ENCODE assay signal across 8 cellular contexts in the genomic region with DNA sequence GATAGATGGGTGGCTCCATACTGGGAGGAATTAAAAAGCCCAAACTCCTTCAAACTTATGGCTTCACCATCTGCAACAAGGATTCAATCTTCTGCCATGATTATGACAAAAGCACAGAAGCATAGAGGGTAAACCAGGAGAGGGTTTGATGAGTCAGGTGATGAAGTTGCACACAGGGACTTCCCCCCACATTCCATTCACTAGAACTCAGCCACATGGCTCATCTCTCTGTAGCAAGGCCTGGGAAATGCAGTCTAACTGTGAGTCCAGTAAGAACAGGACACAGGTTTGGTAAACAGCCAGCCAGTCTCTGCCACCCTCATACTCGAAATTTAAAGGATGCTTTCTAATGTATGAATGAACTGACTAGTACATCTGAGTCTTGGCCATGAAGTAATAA.
DNase-seq lines count a peak whose midpoint lies in the region; ATAC-seq and TF ChIP-seq lines count a peak whose summit lies in the region.

No MANE protein-coding gene starts in this region.

- DNase-seq in COLO829 (ENCODE audit: low spot score) (peak; percentile 33), kidney epithelial cell (ENCODE audit: low read depth) (peak; percentile 96), midbrain (lab: John Stamatoyannopoulos, UW) (no peak), NCI-H524 (lab: John Stamatoyannopoulos, UW) (no peak)
- DNase-seq in activated T-helper 9 cell treated with anti-CD3 and anti-CD28 coated beads, Interleukin-2, amount 50 U/mL, for 16 hours (ENCODE audit: low read depth), result peak; percentile 17

- H3K4me3 ChIP-seq in kidney epithelial cell (ENCODE audit: low read depth, low read length), result no peak overlapping the region

- ATAC-seq in HG02884 (IDR thresholded peaks at IDR 0.05; ENCODE audit: unreplicated experiment) (peak; percentile 59), GM18873 (IDR thresholded peaks at IDR 0.05; ENCODE audit: low FRiP score, unreplicated experiment) (no peak), GM21367 (IDR thresholded peaks at IDR 0.05; ENCODE audit: unreplicated experiment) (no peak)

- H3K27me3 ChIP-seq in kidney epithelial cell (ENCODE audit: control insufficient read depth, insufficient read depth, low read length), result no peaks in the 10 kb centered on the region

- H3K36me3 ChIP-seq in kidney epithelial cell (ENCODE audit: control insufficient read depth, insufficient read depth, low read length), result no peaks in the 10 kb centered on the region

- no peak for TF ChIP-seq CTCF in kidney epithelial cell (IDR thresholded peaks at IDR 0.05; ENCODE audit: insufficient read depth, low read length, poor library complexity, severe bottlenecking)

Comparison
In these comparisons a context has a peak if more than half of its experiments do, and no peak if none do; other contexts are left out.
1. DNase-seq: peak in COLO829 (single experiment), activated T-helper 9 cell treated with anti-CD3 and anti-CD28 coated beads, Interleukin-2, amount 50 U/mL, for 16 hours (single experiment) and kidney epithelial cell (single experiment); none in midbrain (single experiment) and NCI-H524 (0 of 2).